Comparison of ENCODE assay signal across 11 cellular contexts in the genomic region with DNA sequence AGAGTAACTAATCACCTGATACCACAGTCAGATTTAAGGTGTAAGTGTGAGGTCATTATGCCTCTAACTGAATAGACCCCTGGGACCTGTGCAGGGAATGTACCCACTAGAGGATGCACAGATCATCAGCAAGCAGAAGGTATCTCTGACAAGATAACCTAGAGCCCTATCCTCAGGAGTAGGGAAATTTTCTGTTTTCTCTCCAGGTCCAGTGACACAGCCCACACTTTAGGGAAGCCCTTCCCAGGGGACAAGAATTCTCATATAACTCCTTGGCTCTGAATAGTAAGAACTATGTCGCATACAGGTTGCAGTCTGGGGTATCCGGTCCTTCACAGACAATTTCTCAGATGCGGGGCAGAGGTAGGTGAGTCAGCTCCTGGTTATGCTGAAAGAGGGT. TPM values are rescaled to one million over a fixed set of nuclear protein-coding genes. Genes with fewer than 3 reads are reported as not detected.
"Had no signal": no experiment of that assay in that cellular context is flagged by ENCODE, and none has a peak within 500 bp of the region (broad histone marks: within the 10 kb centered on the region; RNA-seq: fewer than 3 reads in every experiment).

TSS of gene OR52E5 (plus strand) at position 301 of the 400 bp plus-strand sequence. CDS start 7,569 bp downstream, outside the sequence.

- H3K9me3 ChIP-seq: HAP-1 had no signal

- H3K36me3 Mint-ChIP-seq: IgD-negative memory B cell had no signal

- H3K27ac ChIP-seq: GM23248, HL-60 had no signal

- H3K27ac Mint-ChIP-seq: HFFc6, IgD-negative memory B cell had no signal

- H3K36me3 ChIP-seq: HAP-1 had no signal

- ATAC-seq: HCT116, HepG2 had no signal

- H3K9me3 Mint-ChIP-seq: HFFc6, IgD-negative memory B cell had no signal

- H3K4me3 Mint-ChIP-seq: HFFc6, IgD-negative memory B cell had no signal

- H3K4me1 ChIP-seq: HAP-1 had no signal

- H3K4me3 ChIP-seq: GM23248, HAP-1 had no signal

- DNase-seq: GOT3, H7, HFFc6 had no signal

- H3K4me1 Mint-ChIP-seq: IgD-negative memory B cell had no signal

RNA-seq across cellular contexts. Expression of gene OR52E5, which starts in this region (rescaled TPM):
- total RNA-seq: GM23248, H4, H7, HepG2, HFFc6, HT1080 had no signal
- polyA plus RNA-seq: GM23248, HepG2, IgD-negative memory B cell had no signal
